In the genomic region with DNA sequence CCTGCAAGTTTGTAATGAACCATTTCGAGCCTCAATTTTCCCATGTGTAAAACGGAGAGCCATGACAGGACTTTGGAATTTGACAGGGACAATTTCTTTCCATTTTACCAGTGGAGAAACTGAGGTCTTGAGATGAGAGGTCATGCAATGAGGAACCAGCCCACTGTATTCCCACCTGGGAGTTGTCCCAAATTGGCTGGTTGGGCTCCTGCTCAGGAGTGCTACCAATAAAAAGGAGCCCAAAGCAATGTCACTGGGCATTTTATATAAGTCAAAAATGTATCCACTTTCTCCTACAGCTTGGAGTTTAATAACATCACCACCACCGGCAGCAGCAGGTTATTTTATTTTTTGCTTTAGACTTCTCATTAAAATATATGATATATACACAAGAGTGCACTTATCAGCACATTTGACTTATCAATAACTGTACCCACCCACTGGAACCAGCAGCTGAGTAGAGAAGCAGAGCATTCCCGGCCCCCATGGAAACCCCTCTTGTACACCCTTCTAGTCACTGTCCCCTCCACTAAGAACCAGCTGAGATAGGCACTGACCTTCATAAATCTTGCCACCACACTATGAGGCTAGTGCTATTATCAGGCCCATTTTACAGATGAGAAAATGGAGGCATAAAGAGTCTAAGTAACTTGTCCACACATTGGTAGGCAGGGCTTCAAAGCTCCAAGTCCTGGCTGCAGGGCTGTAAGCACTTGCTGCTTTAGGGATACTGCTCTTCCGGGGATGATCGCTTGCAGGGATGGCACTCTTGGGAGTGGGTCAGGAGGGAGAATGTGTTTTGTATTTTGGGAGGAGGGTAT, we compare ENCODE assay signal across 8 cellular contexts.
"Had no signal": no experiment of that assay in that cellular context is flagged by ENCODE, and none has a peak within 500 bp of the region (broad histone marks: within the 10 kb centered on the region; RNA-seq: fewer than 3 reads in every experiment).

No MANE protein-coding gene starts in this region.

- FAIRE-seq: G401.6, GM12878, GM12891, GM12892, GM18507, GM19239 had no signal

- DNase-seq: GDM1, GF-D8 had no signal

- ATAC-seq: GM12878 had no signal

- H3K4me3 ChIP-seq: GM12878 had no signal
